8 cellular contexts compared by ENCODE assay signal in the genomic region with DNA sequence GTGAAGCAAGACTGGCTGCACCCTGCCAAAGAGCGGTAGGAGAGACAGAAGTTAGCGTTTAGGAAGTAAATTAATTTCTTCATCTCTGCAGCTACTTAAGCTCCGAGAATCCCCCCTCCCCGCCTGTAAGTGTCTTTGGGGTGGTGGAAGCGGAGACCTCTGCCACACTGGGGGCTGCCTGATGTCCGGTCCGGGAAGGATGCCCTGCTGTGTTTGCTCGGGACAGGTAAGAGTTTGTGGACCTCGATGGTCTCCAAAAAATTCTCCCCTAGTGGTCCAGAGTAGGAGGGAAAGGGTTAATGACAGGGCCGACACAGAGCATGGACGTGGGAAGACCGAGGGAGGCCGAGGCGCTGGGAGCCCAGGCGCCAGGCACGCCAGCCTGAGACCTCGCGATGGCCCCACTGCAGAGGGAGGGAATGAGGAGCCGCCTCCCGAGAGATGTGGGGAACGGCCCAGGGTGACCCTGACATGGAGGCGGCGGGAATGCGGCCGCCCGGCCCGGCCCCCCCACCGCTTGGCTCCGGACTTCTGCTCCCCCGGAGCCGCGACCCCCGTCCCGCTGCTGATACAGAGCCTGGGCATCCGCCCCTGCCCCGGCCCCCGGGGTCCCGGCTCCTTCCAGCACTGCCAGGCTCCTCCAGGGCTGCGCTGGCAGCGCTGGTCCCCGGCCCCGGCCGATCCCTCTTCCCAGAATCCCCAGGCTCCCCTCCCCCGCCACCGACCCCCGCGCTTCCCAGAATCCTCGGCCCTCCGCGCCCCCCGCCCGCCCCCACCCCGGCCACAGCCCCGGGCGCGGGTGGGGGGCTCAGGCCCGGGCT. TPM values are rescaled to one million over a fixed set of nuclear protein-coding genes. Genes with fewer than 3 reads are reported as not detected.
DNase-seq lines count a peak whose midpoint lies in the region; ATAC-seq and TF ChIP-seq lines count a peak whose summit lies in the region.

No MANE protein-coding gene starts in this region.

- peaks cover 12% of the 10 kb centered on the region for H3K4me1 ChIP-seq in mammary epithelial cell (ENCODE audit: insufficient read depth, low read length)

- WGBS in mammary epithelial cell (ENCODE audit: low coverage, missing lambda C conversion rate): 10% methylated on average over 15 of the region's 57 CpGs

- H2AFZ ChIP-seq in mammary epithelial cell (ENCODE audit: low read depth, low read length): peak overlapping the region; percentile 96

- CTCF ChIA-PET in mammary epithelial cell (lab: Charles Lee; ENCODE audit: low non-redundant PET): no interaction called here

- peak; percentile 50 for ATAC-seq in stimulated activated naive CD8-positive, alpha-beta T cell treated with anti-CD3 and anti-CD28 coated beads, Interleukin-15, Interleukin-2, amounts not matched to agents 100 U/mL and 50 U/mL, for 24 hours

- H4K20me1 ChIP-seq in mammary epithelial cell (ENCODE audit: insufficient read depth, low read length): no peaks in the 10 kb centered on the region

- peak overlapping the region; percentile 82 for H3K9ac ChIP-seq in mammary epithelial cell (ENCODE audit: insufficient read depth, low read length)

- H3K36me3 ChIP-seq in mammary epithelial cell (ENCODE audit: insufficient read depth, low read length): peaks cover 5% of the 10 kb centered on the region
- no peaks in the 10 kb centered on the region for H3K36me3 ChIP-seq in kidney epithelial cell (ENCODE audit: control insufficient read depth, insufficient read depth, low read length)

- intact Hi-C loops in mammary epithelial cell (cut with micrococcal nuclease): loop anchor here (2.0 kb wide), 1 partner anchor 46 kb away; a partner anchor contains a TSS

- DNase-seq in NCI-H146 (lab: John Stamatoyannopoulos, UW) (peak; percentile 40), NCI-H146 treated with DMSO at 0.1 percent for 48 hours (lab: John Stamatoyannopoulos, UW; ENCODE audit: unreplicated experiment) (no peak), NCI-H226 (peak; percentile 72), mammary epithelial cell (peak; percentile 57), kidney epithelial cell (ENCODE audit: low read depth) (no peak), mesenteric fat pad (ENCODE audit: low spot score) (no peak)
- peak; percentile 32 for DNase-seq in stimulated activated naive CD8-positive, alpha-beta T cell treated with anti-CD3 and anti-CD28 coated beads, Interleukin-15, Interleukin-2, amounts not matched to agents 100 U/mL and 50 U/mL, for 24 hours
- no peak for DNase-seq in activated CD4-positive, CD25-positive, alpha-beta regulatory T cell (lab: John Stamatoyannopoulos, UW)

- peak overlapping the region; percentile 72 to 87 (median 86) for H3K4me3 ChIP-seq in mammary epithelial cell (replicated peaks in 1 of 3; ENCODE audit: insufficient read depth in 1 of 3, low read depth in 2 of 3, low read length in 3 of 3)
- peak overlapping the region; percentile 99 for H3K4me3 ChIP-seq in kidney epithelial cell (ENCODE audit: low read depth, low read length)

- H3K9me3 ChIP-seq in mammary epithelial cell (replicated peaks; ENCODE audit: insufficient read depth, low read length): no peaks in the 10 kb centered on the region

- H3K4me2 ChIP-seq in mammary epithelial cell (ENCODE audit: insufficient read depth, low read depth, low read length): peak overlapping the region; percentile 91

- H3K79me2 ChIP-seq in mammary epithelial cell (ENCODE audit: insufficient read depth, low read length): peaks cover 24% of the 10 kb centered on the region

- dilution Hi-C loops in mammary epithelial cell (cut with HindIII; ENCODE audit: low sequenced_read_pairs): no loop called here

- H3K27me3 ChIP-seq in mammary epithelial cell (ENCODE audit: insufficient read depth, low read length): no peaks in the 10 kb centered on the region
- no peaks in the 10 kb centered on the region for H3K27me3 ChIP-seq in kidney epithelial cell (ENCODE audit: control insufficient read depth, insufficient read depth, low read length)

- no TSS peak for BruUV-seq in mammary epithelial cell (replicated peaks; lab: Mats Ljungman, UMichigan)

- TF ChIP-seq CTCF in mammary epithelial cell (conservative IDR thresholded peaks at IDR 0.05 in 1 of 2, IDR thresholded peaks at IDR 0.05 in 1 of 2; ENCODE audit: extremely low read depth in 1 of 2, insufficient read depth in 1 of 2, low read depth in 1 of 2, low read length in 2 of 2) (no peak), kidney epithelial cell (IDR thresholded peaks at IDR 0.05; ENCODE audit: insufficient read depth, low read length, poor library complexity, severe bottlenecking) (no peak)

- peak overlapping the region; percentile 59 for H3K27ac ChIP-seq in mammary epithelial cell (ENCODE audit: insufficient read depth, low read depth, low read length)

- in situ Hi-C loops in mammary epithelial cell (cut with MboI; ENCODE audit: low sequenced_read_pairs in 2 of 2): no loop called here

RNA-seq across cellular contexts. Expression of gene ZNF629, which starts 0.7 kb away (rescaled TPM):
- total RNA-seq in mammary epithelial cell: 10 to 100 TPM; 13.6 to 19.2 TPM
- polyA plus RNA-seq in mammary epithelial cell: 4.9 TPM
- polyA minus RNA-seq in mammary epithelial cell: 9.8 TPM
- total RNA-seq in kidney epithelial cell: 22.8 and 23.9 TPM in 2 replicates
- total RNA-seq in mesenteric fat pad: 10.4 TPM

RNA-seq across cellular contexts. Expression of gene RNF40, which starts 24.2 kb away (rescaled TPM):
- total RNA-seq in mammary epithelial cell (10 to 100 TPM; 62.8 to 66.4 TPM), kidney epithelial cell (101 and 130 TPM in 2 replicates), mesenteric fat pad (97.5 TPM)
- polyA plus RNA-seq in mammary epithelial cell: 45.7 TPM
- 94.0 TPM for polyA minus RNA-seq in mammary epithelial cell

RNA-seq across cellular contexts. Expression of gene CFAP119, which starts 24.5 kb away (rescaled TPM):
- 1 to 10 TPM; 1.5 to 8.3 TPM for total RNA-seq in mammary epithelial cell
- 7.6 TPM for polyA plus RNA-seq in mammary epithelial cell
- polyA minus RNA-seq in mammary epithelial cell: not detected
- 1.6 and 5.7 TPM in 2 replicates for total RNA-seq in kidney epithelial cell
- 2.2 TPM for total RNA-seq in mesenteric fat pad

RNA-seq across cellular contexts. Expression of gene PHKG2, which starts 38.1 kb away (rescaled TPM):
- total RNA-seq in mammary epithelial cell (10 to 100 TPM; 15.3 to 39.3 TPM), kidney epithelial cell (23.6 and 32.3 TPM in 2 replicates), mesenteric fat pad (20.8 TPM)
- polyA plus RNA-seq in mammary epithelial cell: 29.2 TPM
- 6.8 TPM for polyA minus RNA-seq in mammary epithelial cell

Comparison
In these comparisons a context has a peak if more than half of its experiments do, and no peak if none do; other contexts are left out.
1. DNase-seq: peak in NCI-H146 (single experiment), NCI-H226 (single experiment), mammary epithelial cell (single experiment) and stimulated activated naive CD8-positive, alpha-beta T cell treated with anti-CD3 and anti-CD28 coated beads, Interleukin-15, Interleukin-2, amounts not matched to agents 100 U/mL and 50 U/mL, for 24 hours (single experiment); none in NCI-H146 treated with DMSO at 0.1 percent for 48 hours (single experiment), kidney epithelial cell (single experiment), mesenteric fat pad (single experiment) and activated CD4-positive, CD25-positive, alpha-beta regulatory T cell (0 of 4).